ENCODE assay signal across 11 cellular contexts in the genomic region with DNA sequence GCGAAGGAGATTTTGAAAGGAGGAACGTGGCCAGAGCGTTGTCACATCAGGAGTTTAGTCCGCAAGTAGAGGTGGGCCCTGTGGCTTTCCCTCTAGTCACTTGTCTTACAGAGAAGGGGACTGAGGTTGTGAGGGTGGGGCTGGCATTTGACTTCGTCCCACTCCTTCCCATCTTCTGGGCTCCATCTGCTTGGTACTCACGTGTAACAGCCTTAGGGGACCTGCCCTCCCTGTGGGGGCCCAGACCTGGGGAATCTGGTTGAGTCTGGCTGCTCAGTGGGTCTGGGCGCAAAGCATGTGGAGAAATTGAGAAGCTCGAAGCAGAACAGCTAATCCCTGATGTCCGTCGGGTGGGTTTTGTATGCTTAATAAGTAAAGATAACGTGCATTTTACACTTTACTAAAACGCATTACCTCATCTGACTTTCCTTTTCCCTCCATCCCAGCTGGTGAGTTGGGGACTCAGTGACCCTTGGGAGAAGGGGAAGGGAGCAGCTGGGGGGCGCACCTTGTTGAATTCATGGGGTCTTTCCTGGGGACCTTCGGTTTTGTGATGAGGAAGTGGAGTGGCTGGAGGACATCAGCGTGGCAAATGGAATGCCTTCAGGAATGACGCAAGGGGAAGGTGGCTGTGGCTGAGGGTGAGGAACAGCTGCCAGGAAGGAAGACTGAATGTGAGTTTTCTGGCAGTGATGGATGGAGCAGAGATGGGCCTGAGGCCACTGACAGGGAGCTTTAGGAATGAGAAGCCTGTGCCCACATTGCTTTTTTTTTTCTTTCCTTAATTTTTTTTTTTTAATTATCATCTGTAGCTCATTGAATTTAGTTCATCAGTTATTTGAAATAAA. TPM values are rescaled to one million over a fixed set of nuclear protein-coding genes. Genes with fewer than 3 reads are reported as not detected.
A peak's percentile ranks its signal among the peaks of the same experiment; 100 is the strongest.
DNase-seq lines count a peak whose midpoint lies in the region; ATAC-seq, FAIRE-seq and TF ChIP-seq lines count a peak whose summit lies in the region.
"Had no signal": no experiment of that assay in that cellular context is flagged by ENCODE, and none has a peak within 500 bp of the region (broad histone marks: within the 10 kb centered on the region; RNA-seq: fewer than 3 reads in every experiment).

No MANE protein-coding gene starts in this region.

- H3K9me3 ChIP-seq in AG04450 (ENCODE audit: control insufficient read depth, insufficient read depth, low read length) = no peaks in the 10 kb centered on the region
- H3K9me3 ChIP-seq in Panc1 (ENCODE audit: control insufficient read depth, insufficient read depth, low read depth, low read length) = no peaks in the 10 kb centered on the region
- no peaks in the 10 kb centered on the region for H3K9me3 ChIP-seq in endothelial cell of umbilical vein (replicated peaks; ENCODE audit: control insufficient read depth, insufficient read depth, low read length)
- H3K9me3 ChIP-seq in muscle layer of colon (ENCODE audit: low read length) = no peaks in the 10 kb centered on the region

- no peak overlapping the region for H2AFZ ChIP-seq in endothelial cell of umbilical vein (ENCODE audit: low read depth, low read length)

- DNase-seq in AG04450 (ENCODE audit: low read depth, low spot score) = no peak
- no peak for DNase-seq in Panc1 (ENCODE audit: low read depth, low spot score)
- DNase-seq in endothelial cell of umbilical vein (ENCODE audit: low read depth, low spot score) = peak; percentile 81
- no peak for DNase-seq in activated T-helper 1 cell treated with anti-CD3 and anti-CD28 coated beads, Interleukin-12 subunit alpha, Interleukin-12 subunit beta, Interleukin-2, Interleukin-4 antibody, amounts not matched to agents 30 ng/mL and 10 ng/mL and 1 ng/mL, durations not matched to agents 14 hours and 24 hours and 36 hours (ENCODE audit: low spot score)
- DNase-seq in germinal center (ENCODE audit: low spot score) = no peak
- DNase-seq: amygdala; CD4-positive, CD25-positive, alpha-beta regulatory T cell; T-helper 9 cell had no signal

- peaks cover 4% of the 10 kb centered on the region for H3K27me3 Mint-ChIP-seq in activated T-helper 1 cell treated with anti-CD3 and anti-CD28 coated beads, Interleukin-12 subunit alpha, Interleukin-12 subunit beta, Interleukin-2, Interleukin-4 antibody, amounts not matched to agents 30 ng/mL and 10 ng/mL and 1 ng/mL, durations not matched to agents 14 hours and 24 hours and 36 hours (ENCODE audit: insufficient read depth)

- no peaks in the 10 kb centered on the region; the same call in 1 of the 2 replicates for H3K36me3 ChIP-seq in Panc1 (ENCODE audit: control insufficient read depth, insufficient read depth, low read length)
- no peaks in the 10 kb centered on the region for H3K36me3 ChIP-seq in endothelial cell of umbilical vein (ENCODE audit: control insufficient read depth in 2 of 2, extremely low read depth in 1 of 2, insufficient read depth in 2 of 2, low read length in 2 of 2)
- no peaks in the 10 kb centered on the region for H3K36me3 ChIP-seq in muscle layer of colon (ENCODE audit: insufficient read depth, low read length)

- H3K9me1 ChIP-seq in endothelial cell of umbilical vein (replicated peaks; ENCODE audit: control insufficient read depth, extremely low read depth, insufficient read depth, low read length) = no peaks in the 10 kb centered on the region

- no peak overlapping the region for H3K27ac Mint-ChIP-seq in activated T-helper 1 cell treated with anti-CD3 and anti-CD28 coated beads, Interleukin-12 subunit alpha, Interleukin-12 subunit beta, Interleukin-2, Interleukin-4 antibody, amounts not matched to agents 30 ng/mL and 10 ng/mL and 1 ng/mL, durations not matched to agents 14 hours and 24 hours and 36 hours
- H3K27ac Mint-ChIP-seq: CD4-positive, CD25-positive, alpha-beta regulatory T cell had no signal

- no TSS peak for BruUV-seq in Panc1 (replicated peaks; lab: Mats Ljungman, UMichigan)
- TSS peak; percentile 95 for BruUV-seq in endothelial cell of umbilical vein (replicated peaks; lab: Mats Ljungman, UMichigan)

- dilution Hi-C loops in endothelial cell of umbilical vein (cut with MboI; ENCODE audit: extremely low pct_ligation_motif_present, low sequenced_read_pairs) = no loop called here

- TF ChIP-seq CTCF in AG04450 (IDR thresholded peaks at IDR 0.05; ENCODE audit: low read depth, low read length) (no peak), Panc1 (IDR thresholded peaks at IDR 0.05) (no peak), endothelial cell of umbilical vein (IDR thresholded peaks at IDR 0.05; ENCODE audit: extremely low read depth in 1 of 2, insufficient read depth in 1 of 2, low read depth in 1 of 2, low read length in 2 of 2) (no peak)

- POLR2A ChIA-PET in AG04450 (lab: Yijun Ruan, JAX) (interaction anchor here (0.7 kb wide), 1 partner anchor 116 kb away, joined by 6 read pairs; no protein-coding TSS in a partner anchor), Panc1 (lab: Charles Lee) (no interaction called here), endothelial cell of umbilical vein (lab: Charles Lee) (interaction anchor here (0.6 to 2.6 kb wide), 4 partner anchors 16 to 224 kb away, joined by 3 to 6 read pairs (median 4); no protein-coding TSS in a partner anchor)

- TF ChIP-seq POLR2A in endothelial cell of umbilical vein (IDR thresholded peaks at IDR 0.05; ENCODE audit: low read depth, low read length) = peak; percentile 10

- in situ Hi-C loops in Panc1 (cut with HindIII; ENCODE audit: low pct_unique_long_range_greater_than_20kb, low sequenced_read_pairs) = no loop called here

- H3K79me2 ChIP-seq in endothelial cell of umbilical vein (ENCODE audit: control insufficient read depth, insufficient read depth, low read length) = peaks cover 88% of the 10 kb centered on the region

- H3K27ac ChIP-seq in AG04450 (ENCODE audit: low read depth, low read length) = peak overlapping the region; percentile 21
- H3K27ac ChIP-seq in Panc1 (ENCODE audit: low read length) = peak overlapping the region; percentile 100
- H3K27ac ChIP-seq in endothelial cell of umbilical vein (ENCODE audit: insufficient read depth, low read depth, low read length) = peak overlapping the region; percentile 94
- H3K27ac ChIP-seq in muscle layer of colon (ENCODE audit: low read depth, low read length) = no peak overlapping the region

- H3K4me3 ChIP-seq in AG04450 (ENCODE audit: low read depth, low read length) (no peak overlapping the region), Panc1 (ENCODE audit: low read depth in 2 of 2, low read length in 2 of 2) (peak overlapping the region in 1 of 2 experiments; percentile 30; a peak in 2 of 4 replicates), endothelial cell of umbilical vein (replicated peaks in 1 of 3; ENCODE audit: insufficient read depth in 1 of 3, low read depth in 1 of 3, low read length in 3 of 3) (no peak overlapping the region), muscle layer of colon (ENCODE audit: low read depth in 1 of 2, low read length in 2 of 2) (no peak overlapping the region)

- H3K4me1 ChIP-seq in Panc1 (ENCODE audit: control insufficient read depth, insufficient read depth, low read length) (peaks cover 88% of the 10 kb centered on the region), endothelial cell of umbilical vein (ENCODE audit: control insufficient read depth, extremely low read depth, insufficient read depth, low read length) (peaks cover 61% of the 10 kb centered on the region), muscle layer of colon (ENCODE audit: insufficient read depth, low read length) (peaks cover 55% of the 10 kb centered on the region)

- H4K20me1 ChIP-seq in endothelial cell of umbilical vein (replicated peaks; ENCODE audit: control insufficient read depth, extremely low read depth, insufficient read depth, low read length) = no peaks in the 10 kb centered on the region

- CTCF ChIA-PET in AG04450 (lab: Charles Lee) (interaction anchor here (1.0 kb wide), 1 partner anchor 46 kb away, joined by 3 read pairs; no protein-coding TSS in a partner anchor), Panc1 (lab: Charles Lee) (no interaction called here), endothelial cell of umbilical vein (lab: Charles Lee) (interaction anchor here (0.6 to 6.5 kb wide), 8 partner anchors 9 to 59 kb away, joined by 3 to 65 read pairs (median 6); no protein-coding TSS in a partner anchor)

- H3K9ac ChIP-seq in endothelial cell of umbilical vein (replicated peaks; ENCODE audit: extremely low read depth, insufficient read depth, low read length) = peak overlapping the region; percentile 57
- H3K9ac ChIP-seq in muscle layer of colon (ENCODE audit: low read length) = peak overlapping the region; percentile 9

- ATAC-seq in Panc1 = peak; percentile 66
- no peak for ATAC-seq in HG02840 (IDR thresholded peaks at IDR 0.05; ENCODE audit: low FRiP score, unreplicated experiment)
- ATAC-seq in GM18907 (IDR thresholded peaks at IDR 0.05; ENCODE audit: unreplicated experiment) = no peak

- no peaks in the 10 kb centered on the region for H3K4me1 Mint-ChIP-seq in activated T-helper 1 cell treated with anti-CD3 and anti-CD28 coated beads, Interleukin-12 subunit alpha, Interleukin-12 subunit beta, Interleukin-2, Interleukin-4 antibody, amounts not matched to agents 30 ng/mL and 10 ng/mL and 1 ng/mL, durations not matched to agents 14 hours and 24 hours and 36 hours (ENCODE audit: low read depth)
- H3K4me1 Mint-ChIP-seq: CD4-positive, CD25-positive, alpha-beta regulatory T cell had no signal

- no peaks in the 10 kb centered on the region for H3K36me3 Mint-ChIP-seq in activated T-helper 1 cell treated with anti-CD3 and anti-CD28 coated beads, Interleukin-12 subunit alpha, Interleukin-12 subunit beta, Interleukin-2, Interleukin-4 antibody, amounts not matched to agents 30 ng/mL and 10 ng/mL and 1 ng/mL, durations not matched to agents 14 hours and 24 hours and 36 hours (ENCODE audit: low read depth)
- H3K36me3 Mint-ChIP-seq: CD4-positive, CD25-positive, alpha-beta regulatory T cell had no signal

- peak overlapping the region; percentile 60 for H3K4me2 ChIP-seq in endothelial cell of umbilical vein (ENCODE audit: insufficient read depth, low read length)

- intact Hi-C loops in Panc1 (cut with micrococcal nuclease; ENCODE audit: unreplicated experiment) (no loop called here), endothelial cell of umbilical vein (cut with micrococcal nuclease) (loop anchor here (1.0 kb wide), 4 partner anchors 9 to 45 kb away; a partner anchor contains a TSS)
- intact Hi-C loops in activated T-helper 1 cell treated with anti-CD3 and anti-CD28 coated beads, Interleukin-12 subunit alpha, Interleukin-12 subunit beta, Interleukin-2, Interleukin-4 antibody, amounts not matched to agents 30 ng/mL and 10 ng/mL and 1 ng/mL, durations not matched to agents 14 hours and 24 hours and 36 hours (cut with micrococcal nuclease) = no loop called here

- H3K27me3 ChIP-seq in AG04450 (ENCODE audit: control insufficient read depth, insufficient read depth, low read length) (no peaks in the 10 kb centered on the region), Panc1 (ENCODE audit: control insufficient read depth, insufficient read depth, low read length) (no peaks in the 10 kb centered on the region), endothelial cell of umbilical vein (ENCODE audit: control insufficient read depth in 2 of 2, insufficient read depth in 2 of 2, low read length in 2 of 2) (no peaks in the 10 kb centered on the region), muscle layer of colon (ENCODE audit: control insufficient read depth in 1 of 2, insufficient read depth in 2 of 2, low read length in 2 of 2) (no peaks in the 10 kb centered on the region)

- no peak overlapping the region for H3K4me3 Mint-ChIP-seq in activated T-helper 1 cell treated with anti-CD3 and anti-CD28 coated beads, Interleukin-12 subunit alpha, Interleukin-12 subunit beta, Interleukin-2, Interleukin-4 antibody, amounts not matched to agents 30 ng/mL and 10 ng/mL and 1 ng/mL, durations not matched to agents 14 hours and 24 hours and 36 hours
- H3K4me3 Mint-ChIP-seq: CD4-positive, CD25-positive, alpha-beta regulatory T cell had no signal

- no peaks in the 10 kb centered on the region for H3K9me3 Mint-ChIP-seq in activated T-helper 1 cell treated with anti-CD3 and anti-CD28 coated beads, Interleukin-12 subunit alpha, Interleukin-12 subunit beta, Interleukin-2, Interleukin-4 antibody, amounts not matched to agents 30 ng/mL and 10 ng/mL and 1 ng/mL, durations not matched to agents 14 hours and 24 hours and 36 hours
- H3K9me3 Mint-ChIP-seq: CD4-positive, CD25-positive, alpha-beta regulatory T cell had no signal

- FAIRE-seq in endothelial cell of umbilical vein (lab: Jason Lieb, UNC) = peak; percentile 94

RNA-seq across cellular contexts. Expression of a gene that starts 44.8 kb away (rescaled TPM):
- 24.6 and 30.0 TPM in 2 replicates for polyA plus RNA-seq in AG04450 (2011; rRNA removed)
- 25.1 and 29.1 TPM in 2 replicates for polyA minus RNA-seq in AG04450 (2011; rRNA and poly(A)+ RNA removed)
- total RNA-seq in Panc1 (2021; ENCODE audit: unreplicated experiment) = 107 TPM
- polyA plus RNA-seq in Panc1 (2012; ENCODE audit: insufficient read length) = 57.3 TPM
- 75.8 and 79.2 TPM in 2 replicates for total RNA-seq in endothelial cell of umbilical vein
- 26.4 and 31.1 TPM in 2 replicates for polyA plus RNA-seq in endothelial cell of umbilical vein
- 31.6 and 32.0 TPM in 2 replicates for polyA plus RNA-seq in endothelial cell of umbilical vein (2011; cell fraction: cytosol; rRNA removed)
- 85.8 and 94.0 TPM in 2 replicates for polyA plus RNA-seq in endothelial cell of umbilical vein (2011; cell fraction: nucleus; rRNA removed)
- polyA plus RNA-seq in endothelial cell of umbilical vein (2012) = 39.1 and 42.5 TPM in 2 replicates
- polyA minus RNA-seq in endothelial cell of umbilical vein = 66.1 and 67.7 TPM in 2 replicates
- 7.3 TPM for polyA minus RNA-seq in endothelial cell of umbilical vein (2011; cell fraction: cytosol; rRNA and poly(A)+ RNA removed)
- 92.1 and 117 TPM in 2 replicates for polyA minus RNA-seq in endothelial cell of umbilical vein (2011; cell fraction: nucleus; rRNA and poly(A)+ RNA removed)
- 0.34 and 1.2 TPM in 2 replicates for total RNA-seq in activated T-helper 1 cell treated with anti-CD3 and anti-CD28 coated beads, Interleukin-12 subunit alpha, Interleukin-12 subunit beta, Interleukin-2, Interleukin-4 antibody, amounts not matched to agents 30 ng/mL and 10 ng/mL and 1 ng/mL, durations not matched to agents 14 hours and 24 hours and 36 hours
- polyA plus RNA-seq: CD4-positive, CD25-positive, alpha-beta regulatory T cell had no signal

Comparison
In these comparisons a context has a peak if more than half of its experiments do, and no peak if none do; other contexts are left out.
1. RNA of a gene that starts 44.8 kb away (total RNA-seq): 107 TPM in Panc1 (single experiment) and 75.8 to 79.2 TPM in endothelial cell of umbilical vein; 0.34 to 1.2 TPM in activated T-helper 1 cell treated with anti-CD3 and anti-CD28 coated beads, Interleukin-12 subunit alpha, Interleukin-12 subunit beta, Interleukin-2, Interleukin-4 antibody, amounts not matched to agents 30 ng/mL and 10 ng/mL and 1 ng/mL, durations not matched to agents 14 hours and 24 hours and 36 hours; every median in the first group is over 10 times any median in the second.